In the genomic region with DNA sequence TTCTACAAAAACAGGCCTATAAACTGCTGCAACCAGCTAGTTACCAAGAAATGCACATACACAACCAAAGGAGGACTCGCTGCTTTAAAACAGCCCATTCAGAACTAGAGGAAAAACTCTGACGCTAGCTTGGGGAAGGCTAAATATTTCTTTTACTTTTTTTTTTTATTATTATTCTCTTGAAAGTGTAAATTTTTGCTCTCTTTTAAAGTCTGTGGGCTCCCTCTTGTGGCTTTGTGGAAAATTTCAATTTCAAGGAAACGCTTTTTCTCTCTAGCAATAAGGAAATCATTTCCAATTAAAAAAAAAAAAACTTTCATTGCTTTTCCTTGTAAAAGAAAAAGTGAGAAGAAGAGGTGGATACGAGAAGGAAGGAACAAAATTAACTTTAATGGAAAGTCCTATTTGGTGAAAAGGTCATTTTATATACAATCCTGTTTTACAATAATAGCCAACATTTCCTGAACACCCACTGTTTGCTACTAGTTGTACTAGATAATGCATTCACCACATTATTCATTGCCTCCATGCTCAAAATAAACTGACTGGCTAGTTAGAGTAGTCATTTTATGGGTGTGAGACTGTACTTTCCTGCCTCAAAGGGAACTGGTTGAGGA, we compare ENCODE assay signal across 8 cellular contexts. TPM values are rescaled to one million over a fixed set of nuclear protein-coding genes. Genes with fewer than 3 reads are reported as not detected.
A peak's percentile ranks its signal among the peaks of the same experiment; 100 is the strongest.
DNase-seq lines count a peak whose midpoint lies in the region; ATAC-seq, FAIRE-seq and TF ChIP-seq lines count a peak whose summit lies in the region.

No MANE protein-coding gene starts in this region.

- peaks cover 29% of the 10 kb centered on the region for H3K79me1 ChIP-seq in mesenchymal stem cell (replicated peaks; ENCODE audit: low read length, poor library complexity, severe bottlenecking)

- no peaks in the 10 kb centered on the region for H3K79me2 ChIP-seq in Loucy (ENCODE audit: insufficient read depth, low read length)

- no peaks in the 10 kb centered on the region for H3K36me3 Mint-ChIP-seq in stimulated activated memory B cell treated with anti-CD40 and anti-IgM and Interleukin-4, amounts not matched to agents 10 μg/mL and 1 μg/mL and 100 μg/mL, for 72 hours

- no peaks in the 10 kb centered on the region for H3K9me2 ChIP-seq in Loucy (replicated peaks; ENCODE audit: low read depth, low read length)

- H3K9ac ChIP-seq in Loucy (ENCODE audit: low read depth, low read length, poor library complexity, severe bottlenecking) (no peak overlapping the region), mesenchymal stem cell (ENCODE audit: low read length) (peak overlapping the region; percentile 71)

- no peak for FAIRE-seq in bronchial epithelial cell (lab: Jason Lieb, UNC)

- no peak overlapping the region for H3K4ac ChIP-seq in mesenchymal stem cell (ENCODE audit: low read depth in 1 of 2, low read length in 2 of 2)

- H3K4me3 ChIP-seq in Loucy (ENCODE audit: low read length, poor library complexity, severe bottlenecking) = no peak overlapping the region
- no peak overlapping the region for H3K4me3 ChIP-seq in bronchial epithelial cell (ENCODE audit: low read depth, low read length)
- no peak overlapping the region for H3K4me3 ChIP-seq in mesenchymal stem cell (ENCODE audit: insufficient read depth in 1 of 2, low read depth in 1 of 2, low read length in 2 of 2)

- H3K9me3 Mint-ChIP-seq in stimulated activated memory B cell treated with anti-CD40 and anti-IgM and Interleukin-4, amounts not matched to agents 10 μg/mL and 1 μg/mL and 100 μg/mL, for 72 hours = no peaks in the 10 kb centered on the region

- no peak overlapping the region for H3K14ac ChIP-seq in mesenchymal stem cell (ENCODE audit: low read length in 2 of 2)

- no peaks in the 10 kb centered on the region for H3K4me1 ChIP-seq in Loucy (ENCODE audit: insufficient read depth, low read length, poor library complexity, severe bottlenecking)
- no peaks in the 10 kb centered on the region for H3K4me1 ChIP-seq in mesenchymal stem cell (ENCODE audit: control insufficient read depth, insufficient read depth, low read depth, low read length)

- H3K36me3 ChIP-seq in Loucy (ENCODE audit: insufficient read depth, low read length) (no peaks in the 10 kb centered on the region), bronchial epithelial cell (ENCODE audit: control insufficient read depth, insufficient read depth, low read length) (no peaks in the 10 kb centered on the region), mesenchymal stem cell (ENCODE audit: control insufficient read depth in 1 of 2, insufficient read depth in 2 of 2, low read depth in 1 of 2, low read length in 2 of 2) (peaks cover 14 to 30% of the 10 kb centered on the region in 2 experiments)

- no peak overlapping the region for H4K8ac ChIP-seq in mesenchymal stem cell (ENCODE audit: low read length)

- H2AFZ ChIP-seq in Loucy (ENCODE audit: low read length) (no peak overlapping the region), mesenchymal stem cell (ENCODE audit: low read depth, low read length) (no peak overlapping the region)

- H3F3A ChIP-seq in Loucy (ENCODE audit: low read depth) = no peaks in the 10 kb centered on the region

- no peaks in the 10 kb centered on the region for H3K4me1 Mint-ChIP-seq in stimulated activated memory B cell treated with anti-CD40 and anti-IgM and Interleukin-4, amounts not matched to agents 10 μg/mL and 1 μg/mL and 100 μg/mL, for 72 hours

- H4K91ac ChIP-seq in mesenchymal stem cell (ENCODE audit: low read length) = no peak overlapping the region

- no peak overlapping the region for H2BK15ac ChIP-seq in mesenchymal stem cell (ENCODE audit: low read depth, poor library complexity, severe bottlenecking)

- in situ Hi-C loops in G401 (cut with HindIII; ENCODE audit: low sequenced_read_pairs) = no loop called here

- H3K27me3 ChIP-seq in Loucy (ENCODE audit: insufficient read depth, low read length, poor library complexity, severe bottlenecking) (no peaks in the 10 kb centered on the region), bronchial epithelial cell (ENCODE audit: control insufficient read depth, insufficient read depth, low read length) (no peaks in the 10 kb centered on the region), mesenchymal stem cell (ENCODE audit: control insufficient read depth in 1 of 2, insufficient read depth in 1 of 2, low read length in 2 of 2) (no peaks in the 10 kb centered on the region)

- peak overlapping the region in 1 of 2 experiments; percentile 48 for H3K18ac ChIP-seq in mesenchymal stem cell (ENCODE audit: low read depth in 1 of 2, low read length in 2 of 2)

- H4K20me1 ChIP-seq in Loucy (ENCODE audit: insufficient read depth, low read length, poor library complexity, severe bottlenecking) = no peaks in the 10 kb centered on the region

- no peak overlapping the region for H3K27ac ChIP-seq in mesenchymal stem cell (ENCODE audit: low read length, poor library complexity, severe bottlenecking)

- H3K4me3 Mint-ChIP-seq in stimulated activated memory B cell treated with anti-CD40 and anti-IgM and Interleukin-4, amounts not matched to agents 10 μg/mL and 1 μg/mL and 100 μg/mL, for 72 hours = no peak overlapping the region

- DNase-seq in G401 (ENCODE audit: low spot score) (peak; percentile 34), bronchial epithelial cell (ENCODE audit: low read depth) (peak; percentile 48), mesenchymal stem cell (peak; percentile 59), UCSD-AML1 (lab: John Stamatoyannopoulos, UW; ENCODE audit: unreplicated experiment) (no peak)
- DNase-seq in activated CD8-positive, alpha-beta memory T cell treated with anti-CD3 and anti-CD28 coated beads, Interleukin-2, amount 50 U/mL, for 4 hours = no peak
- no peak for DNase-seq in activated CD8-positive, alpha-beta memory T cell treated with anti-CD3 and anti-CD28 coated beads, Interleukin-2, amount 50 U/mL, for 48 hours

- no peaks in the 10 kb centered on the region for H3K27me3 Mint-ChIP-seq in stimulated activated memory B cell treated with anti-CD40 and anti-IgM and Interleukin-4, amounts not matched to agents 10 μg/mL and 1 μg/mL and 100 μg/mL, for 72 hours

- H2BK120ac ChIP-seq in mesenchymal stem cell (ENCODE audit: low read depth, low read length) = no peak overlapping the region

- no peak overlapping the region for H2AK5ac ChIP-seq in mesenchymal stem cell (ENCODE audit: low read length, severe bottlenecking)

- no peak overlapping the region for H2BK5ac ChIP-seq in mesenchymal stem cell (ENCODE audit: low read depth, low read length, poor library complexity, severe bottlenecking)

- peak; percentile 65 for TF ChIP-seq CTCF in Loucy (conservative IDR thresholded peaks at IDR 0.05; ENCODE audit: low read length)
- TF ChIP-seq CTCF in bronchial epithelial cell (IDR thresholded peaks at IDR 0.05; ENCODE audit: insufficient read depth, low read length, severe bottlenecking) = peak; percentile 42

- no peak for ATAC-seq in stimulated activated memory B cell treated with anti-CD40 and anti-IgM and Interleukin-4, amounts not matched to agents 10 μg/mL and 1 μg/mL and 100 μg/mL, for 72 hours

- no peak overlapping the region for H2BK12ac ChIP-seq in mesenchymal stem cell (ENCODE audit: low read length in 2 of 2)

- H3K9me3 ChIP-seq in Loucy (ENCODE audit: insufficient read depth, low read depth, low read length) (no peaks in the 10 kb centered on the region), mesenchymal stem cell (ENCODE audit: control insufficient read depth, low read length) (no peaks in the 10 kb centered on the region)

- no peak overlapping the region for H3K27ac Mint-ChIP-seq in stimulated activated memory B cell treated with anti-CD40 and anti-IgM and Interleukin-4, amounts not matched to agents 10 μg/mL and 1 μg/mL and 100 μg/mL, for 72 hours

- H3K4me2 ChIP-seq in Loucy (ENCODE audit: low read depth, low read length, poor library complexity, severe bottlenecking) (no peak overlapping the region), mesenchymal stem cell (ENCODE audit: low read length, poor library complexity, severe bottlenecking) (no peak overlapping the region)

- no peak overlapping the region for H3K23ac ChIP-seq in mesenchymal stem cell (ENCODE audit: low read length in 2 of 2)

- WGBS in mesenchymal stem cell = 20% methylated on average over 1 of the region's 4 CpGs

RNA-seq across cellular contexts. Expression of a gene that starts 51.2 kb away (rescaled TPM):
- total RNA-seq in G401 (2014; rRNA removed; shearing (Covaris generic)) = not detected in 2 replicates
- not detected in 2 replicates for total RNA-seq in bronchial epithelial cell
- polyA plus RNA-seq in mesenchymal stem cell (2013, experiment 1 of 2) = not detected
- not detected for polyA plus RNA-seq in mesenchymal stem cell (2013, experiment 2 of 2)

Comparison
In these comparisons a context has a peak if more than half of its experiments do, and no peak if none do; other contexts are left out.
1. DNase-seq: peak in G401 (single experiment), bronchial epithelial cell (single experiment) and mesenchymal stem cell (single experiment); none in activated CD8-positive, alpha-beta memory T cell treated with anti-CD3 and anti-CD28 coated beads, Interleukin-2, amount 50 U/mL, for 4 hours (single experiment), UCSD-AML1 (single experiment) and activated CD8-positive, alpha-beta memory T cell treated with anti-CD3 and anti-CD28 coated beads, Interleukin-2, amount 50 U/mL, for 48 hours (single experiment).